In the genomic region with DNA sequence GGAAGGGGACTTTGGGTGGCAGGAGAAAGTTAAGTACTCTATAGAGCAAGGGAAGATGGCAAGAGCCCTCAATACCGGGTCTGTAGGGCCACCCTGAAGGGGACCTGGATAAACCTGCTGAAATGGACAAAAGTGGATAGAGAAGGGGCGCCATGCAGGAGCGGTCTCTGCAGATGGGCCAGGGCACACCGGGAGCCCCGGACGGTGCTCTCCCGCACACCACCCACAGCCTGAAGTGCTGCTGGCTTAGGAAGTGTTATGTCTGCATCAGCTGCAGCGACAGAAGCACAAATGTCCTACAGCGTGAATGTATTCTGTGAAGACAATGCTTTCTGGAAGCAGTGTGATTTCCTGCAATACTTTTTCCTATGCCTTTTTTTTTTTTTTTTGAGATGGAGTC, we compare ENCODE assay signal across 26 cellular contexts.
"Had no signal": no experiment of that assay in that cellular context is flagged by ENCODE, and none has a peak within 500 bp of the region (broad histone marks: within the 10 kb centered on the region; RNA-seq: fewer than 3 reads in every experiment).

No MANE protein-coding gene starts in this region.

- H3K27ac Mint-ChIP-seq: natural killer cell; progenitor cell of endocrine pancreas; stimulated activated effector memory CD8-positive, alpha-beta T cell treated with anti-CD3 and anti-CD28 coated beads, Interleukin-12 subunit alpha, Interleukin-12 subunit beta, amount 100 ng/mL, for 72 hours; type B pancreatic cell had no signal

- H3K27me3 ChIP-seq: esophagus squamous epithelium, pancreas, right lobe of liver, thyroid gland had no signal

- H3K36me3 Mint-ChIP-seq: natural killer cell; stimulated activated effector memory CD8-positive, alpha-beta T cell treated with anti-CD3 and anti-CD28 coated beads, Interleukin-12 subunit alpha, Interleukin-12 subunit beta, amount 100 ng/mL, for 72 hours had no signal

- H3K4me1 Mint-ChIP-seq: stimulated activated effector memory CD8-positive, alpha-beta T cell treated with anti-CD3 and anti-CD28 coated beads, Interleukin-12 subunit alpha, Interleukin-12 subunit beta, amount 100 ng/mL, for 72 hours had no signal

- H3K9me3 ChIP-seq: esophagus squamous epithelium, heart right ventricle, lower lobe of right lung, pancreas, right lobe of liver, stomach, thyroid gland had no signal

- FAIRE-seq: islet of Langerhans, pancreas, small intestine, urothelium cell line had no signal

- H3K4me1 ChIP-seq: esophagus squamous epithelium, lower lobe of right lung, pancreas, right lobe of liver, thyroid gland had no signal

- ATAC-seq: heart right ventricle; left ventricle myocardium superior; lower lobe of right lung; natural killer cell; right lobe of liver; stimulated activated effector memory CD8-positive, alpha-beta T cell treated with anti-CD3 and anti-CD28 coated beads, Interleukin-12 subunit alpha, Interleukin-12 subunit beta, amount 100 ng/mL, for 72 hours had no signal

- DNase-seq: dermis blood vessel endothelial cell; effector memory CD4-positive, alpha-beta T cell; erythroblast; esophagus squamous epithelium; foreskin melanocyte; glutamatergic neuron; heart right ventricle; hippocampal formation; left ventricle myocardium superior; lower lobe of right lung; natural killer cell; pancreas; right lobe of liver; small intestine; stimulated activated CD4-positive, alpha-beta T cell treated with anti-CD3 and anti-CD28 coated beads, Interleukin-12 subunit alpha, Interleukin-12 subunit beta, amount 100 ng/mL, for 4 hours; stimulated activated CD4-positive, alpha-beta T cell treated with anti-CD3 and anti-CD28 coated beads, Interleukin-1b, Interleukin-23, amount 100 ng/mL, for 48 hours; stimulated activated CD4-positive, alpha-beta T cell treated with anti-CD3 and anti-CD28 coated beads, Interleukin-4, amount 100 ng/mL, for 1 hour; stimulated activated naive CD4-positive, alpha-beta T cell treated with Interleukin-2 at 50 U/mL for 16 hours; stomach; thyroid gland had no signal

- H3K27ac ChIP-seq: coronary artery, esophagus squamous epithelium, heart right ventricle, lower lobe of right lung, pancreas, right lobe of liver, stomach, thyroid gland had no signal

- H3K27me3 Mint-ChIP-seq: progenitor cell of endocrine pancreas, type B pancreatic cell had no signal

- H3K4me3 ChIP-seq: coronary artery, esophagus squamous epithelium, heart right ventricle, lower lobe of right lung, pancreas, right lobe of liver, stomach, thyroid gland had no signal

- H3K4me3 Mint-ChIP-seq: natural killer cell; stimulated activated effector memory CD8-positive, alpha-beta T cell treated with anti-CD3 and anti-CD28 coated beads, Interleukin-12 subunit alpha, Interleukin-12 subunit beta, amount 100 ng/mL, for 72 hours; type B pancreatic cell had no signal

- H3K9me3 Mint-ChIP-seq: natural killer cell; stimulated activated effector memory CD8-positive, alpha-beta T cell treated with anti-CD3 and anti-CD28 coated beads, Interleukin-12 subunit alpha, Interleukin-12 subunit beta, amount 100 ng/mL, for 72 hours; type B pancreatic cell had no signal

- H3K36me3 ChIP-seq: thyroid gland had no signal
